In genomic region chr1:84282780-84283333, GRCh38 we compare ENCODE assay signal across 12 cellular contexts.
"Had no signal": no experiment of that assay in that cellular context is flagged by ENCODE, and none has a peak within 500 bp of the region (broad histone marks: within the 10 kb centered on the region; RNA-seq: fewer than 3 reads in every experiment).

No MANE protein-coding gene starts in this region.

- H3K27me3 ChIP-seq: adrenal gland, colonic mucosa, heart right ventricle, stomach, uterus had no signal

- ATAC-seq: heart right ventricle had no signal

- H3K4me3 ChIP-seq: adrenal gland, colonic mucosa, heart right ventricle, left ventricle myocardium inferior, stomach, uterus had no signal

- H3K4me1 ChIP-seq: colonic mucosa, heart right ventricle, left ventricle myocardium inferior, uterus had no signal

- H3K27ac ChIP-seq: adrenal gland, colonic mucosa, heart right ventricle, left ventricle myocardium inferior, stomach, uterus had no signal

- H3K36me3 ChIP-seq: adrenal gland, colonic mucosa, heart right ventricle, left ventricle myocardium inferior, stomach, uterus had no signal

- H3K9me3 ChIP-seq: adrenal gland, colonic mucosa, uterus had no signal

- DNase-seq: activated CD4-positive, alpha-beta T cell treated with anti-CD3 and anti-CD28 coated beads, Interleukin-2, amount 50 U/mL, for 1 hour; activated naive CD4-positive, alpha-beta T cell treated with anti-CD3 and anti-CD28 coated beads, Interleukin-2, amount 50 U/mL, for 16 hours; adrenal gland; colonic mucosa; effector CD4-positive, alpha-beta T cell; heart right ventricle; left ventricle myocardium inferior; retina; stimulated activated CD4-positive, alpha-beta T cell treated with anti-CD3 and anti-CD28 coated beads, Interleukin-15, amount 100 ng/mL, for 24 hours; stimulated activated CD4-positive, alpha-beta T cell treated with anti-CD3 and anti-CD28 coated beads, Interleukin-4, amount 100 ng/mL, for 24 hours; stomach; uterus had no signal
